In genomic region chr7:2431260-2431867, GRCh38 we compare ENCODE assay signal across 1 cellular context.
TF ChIP-seq lines count a peak whose summit lies in the region.

No MANE protein-coding gene starts in this region.

TF ChIP-seq in GM23338, 12 proteins besides CTCF, POLR2A, EP300 and RAD21 (continued from another document):
- TF ChIP-seq NANOG (IDR thresholded peaks at IDR 0.05; ENCODE audit: borderline replicate concordance) (no peak), POLR2AphosphoS5 (IDR thresholded peaks at IDR 0.05; ENCODE audit: low read depth) (no peak), EZH2phosphoT487 (IDR thresholded peaks at IDR 0.05; ENCODE audit: unreplicated experiment) (no peak), CREB1 (CRISPR knock-in tag; IDR thresholded peaks at IDR 0.05; ENCODE audit: low read depth) (no peak), JUNB (IDR thresholded peaks at IDR 0.05; ENCODE audit: unreplicated experiment) (no peak)
